21 cellular contexts compared by ENCODE assay signal in genomic region chr6:144106206-144106605, GRCh38.
"Had no signal": no experiment of that assay in that cellular context is flagged by ENCODE, and none has a peak within 500 bp of the region (broad histone marks: within the 10 kb centered on the region; RNA-seq: fewer than 3 reads in every experiment).

No MANE protein-coding gene starts in this region.

- DNase-seq: activated CD4-positive, alpha-beta T cell treated with anti-CD3 and anti-CD28 coated beads, Interleukin-2, amount 50 U/mL, for 4 hours; activated effector memory CD4-positive, alpha-beta T cell treated with Interleukin-2 at 50 U/mL for 16 hours; activated naive CD4-positive, alpha-beta T cell treated with anti-CD3 and anti-CD28 coated beads, Interleukin-2, amount 50 U/mL, for 16 hours; activated T-cell treated with anti-CD3 and anti-CD28 coated beads, Interleukin-2, amount 50 U/mL, for 1 hour; amniotic stem cell; body of pancreas; caudate nucleus; colonic mucosa; foreskin fibroblast; immature natural killer cell; nucleus accumbens; posterior cingulate gyrus; stimulated activated CD4-positive, alpha-beta T cell treated with anti-CD3 and anti-CD28 coated beads, Interleukin-2, amount 100 ng/mL, for 48 hours; stimulated activated naive B cell treated with anti-CD40 and anti-IgM and Interleukin-4, amounts not matched to agents 10 μg/mL and 1 μg/mL and 100 μg/mL, for 72 hours; substantia nigra; T-cell; T-helper 9 cell; transverse colon had no signal

- H3K4me3 Mint-ChIP-seq: immature natural killer cell; stimulated activated naive B cell treated with anti-CD40 and anti-IgM and Interleukin-4, amounts not matched to agents 10 μg/mL and 1 μg/mL and 100 μg/mL, for 72 hours; T-cell had no signal

- H3K27me3 Mint-ChIP-seq: stimulated activated naive B cell treated with anti-CD40 and anti-IgM and Interleukin-4, amounts not matched to agents 10 μg/mL and 1 μg/mL and 100 μg/mL, for 72 hours; T-cell had no signal

- H3K36me3 Mint-ChIP-seq: immature natural killer cell; natural killer cell treated with Interleukin-12 subunit alpha and Interleukin-12 subunit beta and Interleukin-15 and Interleukin-18, amount 100 ng/mL, for 72 hours; stimulated activated naive B cell treated with anti-CD40 and anti-IgM and Interleukin-4, amounts not matched to agents 10 μg/mL and 1 μg/mL and 100 μg/mL, for 72 hours; T-cell had no signal

- H3K4me3 ChIP-seq: body of pancreas, colonic mucosa, transverse colon had no signal

- H3K9me3 ChIP-seq: body of pancreas, colonic mucosa, transverse colon had no signal

- H3K4me1 ChIP-seq: body of pancreas, colonic mucosa, transverse colon had no signal

- H3K27ac Mint-ChIP-seq: stimulated activated naive B cell treated with anti-CD40 and anti-IgM and Interleukin-4, amounts not matched to agents 10 μg/mL and 1 μg/mL and 100 μg/mL, for 72 hours; T-cell had no signal

- H3K27ac ChIP-seq: body of pancreas, colonic mucosa, transverse colon had no signal

- H3K36me3 ChIP-seq: colonic mucosa, transverse colon had no signal

- H3K27me3 ChIP-seq: body of pancreas, colonic mucosa, transverse colon had no signal

- H3K9me3 Mint-ChIP-seq: immature natural killer cell; natural killer cell treated with Interleukin-12 subunit alpha and Interleukin-12 subunit beta and Interleukin-15 and Interleukin-18, amount 100 ng/mL, for 72 hours; stimulated activated naive B cell treated with anti-CD40 and anti-IgM and Interleukin-4, amounts not matched to agents 10 μg/mL and 1 μg/mL and 100 μg/mL, for 72 hours; T-cell had no signal

- ATAC-seq: activated CD4-positive, CD25-positive, alpha-beta regulatory T cell treated with anti-CD3 and anti-CD28 coated beads, Interleukin-2, amount 50 U/mL, for 24 hours; body of pancreas; left lobe of liver; natural killer cell treated with Interleukin-12 subunit alpha and Interleukin-12 subunit beta and Interleukin-15 and Interleukin-18, amount 100 ng/mL, for 72 hours; stimulated activated naive B cell treated with anti-CD40 and anti-IgM and Interleukin-4, amounts not matched to agents 10 μg/mL and 1 μg/mL and 100 μg/mL, for 72 hours; T-cell had no signal
